8 cellular contexts compared by ENCODE assay signal in the genomic region with DNA sequence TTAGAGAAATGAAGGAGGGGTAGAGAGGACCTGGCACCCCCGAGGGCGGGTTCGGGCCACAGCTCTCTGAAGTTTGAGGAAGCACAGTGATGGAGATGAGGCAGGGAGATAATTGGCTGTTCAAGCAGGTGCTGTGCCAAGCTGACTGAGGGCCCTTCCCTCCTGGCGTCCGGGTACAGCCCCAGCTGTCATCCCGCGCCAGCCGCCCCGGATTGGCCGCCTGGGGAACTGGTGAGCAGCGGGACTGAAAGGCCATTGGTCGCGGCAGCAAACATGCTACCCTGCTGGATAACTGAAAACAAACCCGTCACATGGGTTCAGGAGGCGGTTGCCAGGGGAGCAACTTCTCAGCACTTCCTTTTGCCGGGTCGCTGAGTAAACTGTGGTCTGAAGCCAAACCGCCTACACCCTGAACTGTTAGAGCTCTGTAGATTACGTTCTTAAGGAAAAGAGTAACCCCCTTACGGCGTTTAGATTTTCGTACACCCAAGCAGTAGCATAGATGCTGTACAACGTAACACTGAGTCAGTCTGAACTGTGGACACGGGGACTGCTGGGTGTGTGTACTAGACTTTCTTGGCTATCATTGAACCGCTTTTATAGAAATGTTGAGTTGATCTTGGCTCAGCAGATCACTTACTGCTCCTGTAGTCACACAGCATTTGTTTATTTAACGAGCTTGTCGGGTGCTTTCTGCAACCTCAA. TPM values are rescaled to one million over a fixed set of nuclear protein-coding genes. Genes with fewer than 3 reads are reported as not detected.
DNase-seq lines count a peak whose midpoint lies in the region; ATAC-seq, FAIRE-seq and TF ChIP-seq lines count a peak whose summit lies in the region.

No MANE protein-coding gene starts in this region.

- peaks cover 12% of the 10 kb centered on the region for H3K36me3 Mint-ChIP-seq in type B pancreatic cell

- H3K27me3 Mint-ChIP-seq in type B pancreatic cell = no peaks in the 10 kb centered on the region

- TF ChIP-seq CTCF in heart right ventricle (IDR thresholded peaks at IDR 0.05) = peak in 3 of 9 donors; percentile 12 to 26 (median 23)
- TF ChIP-seq CTCF in type B pancreatic cell (conservative IDR thresholded peaks at IDR 0.05) = peak; percentile 28

- H3K36me3 ChIP-seq in heart right ventricle = peaks cover 0 to 36% (median under 1%) of the 10 kb centered on the region in 9 donors

- WGBS in heart right ventricle, 2 donors = 2% methylated on average over 27 of the region's 27 CpGs

- no peaks in the 10 kb centered on the region for H3K27me3 ChIP-seq in heart right ventricle

- peak overlapping the region; percentile 75 to 97 (median 91) for H3K4me3 ChIP-seq in heart right ventricle

- peak overlapping the region; percentile 94 for H3K4me3 Mint-ChIP-seq in type B pancreatic cell

- H3K9me3 ChIP-seq in heart right ventricle = no peaks in the 10 kb centered on the region

- peak; percentile 66; the same call in 1 of the 2 replicates for TF ChIP-seq POLR2A in GM12892 (IDR thresholded peaks at IDR 0.05; ENCODE audit: low read depth, low read length)

- DNase-seq in GM12892 (ENCODE audit: insufficient read length) = peak; percentile 89
- peak; percentile 76 for DNase-seq in NCI-H1436 treated with DMSO at 0.1 percent for 48 hours (lab: John Stamatoyannopoulos, UW)
- DNase-seq in T follicular helper cell (ENCODE audit: low read depth) = peak; percentile 96
- DNase-seq in amniotic epithelial cell (ENCODE audit: low read depth) = peak; percentile 96
- peak; percentile 92 to 94 for DNase-seq in heart right ventricle
- peak; percentile 99 for DNase-seq in pons (ENCODE audit: low spot score)
- DNase-seq in type B pancreatic cell (ENCODE audit: extremely low spot score, unreplicated experiment) = peak; percentile 83

- intact Hi-C loops in heart right ventricle (cut with DNase I) = loop anchor here in 8 of 10 donors (2.0 to 10.0 kb wide), 8 partner anchors 42 to 372 kb away; a partner anchor contains a TSS

- peaks cover 12 to 52% (median 36%) of the 10 kb centered on the region in 9 donors for H3K4me1 ChIP-seq in heart right ventricle

- peaks cover 20% of the 10 kb centered on the region for H3K4me1 Mint-ChIP-seq in type B pancreatic cell (ENCODE audit: unreplicated experiment)

- peak overlapping the region; percentile 48 to 96 (median 94) for H3K27ac ChIP-seq in heart right ventricle

- peak overlapping the region; percentile 86 for H3K27ac Mint-ChIP-seq in type B pancreatic cell

- peaks cover 7% of the 10 kb centered on the region for H3K9me3 Mint-ChIP-seq in type B pancreatic cell

- peak; percentile 99 for FAIRE-seq in GM12892 (lab: Jason Lieb, UNC)

- peak; percentile 67 for ATAC-seq in HG02840 (IDR thresholded peaks at IDR 0.05; ENCODE audit: low FRiP score, unreplicated experiment)
- ATAC-seq in heart right ventricle = peak; percentile 72 to 93 (median 90)

RNA-seq across cellular contexts. Expression of a gene that starts 1.3 kb away (rescaled TPM):
- 72.0 TPM for polyA plus RNA-seq in GM12892 (2012; ENCODE audit: missing spikeins)
- total RNA-seq in heart right ventricle (10 to 100 TPM in 7 of 10 donors, 1 to 10 TPM in 3; 5.9 to 16.3 (median 12.1) TPM), type B pancreatic cell (ENCODE audit: low replicate concordance) (38.2 and 55.2 TPM in 2 replicates)
- 10 to 100 TPM in 1 of 2 donors, 1 to 10 TPM in 1; 6.7 to 13.1 TPM for polyA plus RNA-seq in heart right ventricle

Comparison
In these comparisons a context has a peak if more than half of its experiments do, and no peak if none do; other contexts are left out.
1. Peak in every context shown above with its lines: DNase-seq, ATAC-seq, H3K4me3 ChIP-seq and H3K27ac ChIP-seq.